In the genomic region with DNA sequence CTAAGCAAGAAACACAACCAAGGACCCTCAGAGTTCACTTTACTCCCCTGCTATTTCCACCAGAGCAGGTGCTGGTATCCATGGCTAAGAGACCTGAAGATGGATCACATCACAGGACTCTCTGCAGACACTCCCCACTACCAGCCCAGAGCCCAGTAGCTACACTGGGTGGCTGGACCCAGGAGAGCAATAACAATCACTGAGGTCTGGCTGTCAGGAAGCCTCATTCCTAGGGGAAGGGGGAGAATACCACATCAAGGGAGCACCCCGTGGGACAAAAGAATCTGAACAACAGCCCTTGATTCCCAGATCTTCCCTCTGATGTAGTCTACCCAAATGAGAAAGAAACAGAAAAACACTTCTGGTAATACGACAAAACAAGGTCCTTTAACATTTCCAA, we compare ENCODE assay signal across 22 cellular contexts. TPM values are rescaled to one million over a fixed set of nuclear protein-coding genes. Genes with fewer than 3 reads are reported as not detected.
"Had no signal": no experiment of that assay in that cellular context is flagged by ENCODE, and none has a peak within 500 bp of the region (broad histone marks: within the 10 kb centered on the region; RNA-seq: fewer than 3 reads in every experiment).

No MANE protein-coding gene starts in this region.

- H3K27me3 Mint-ChIP-seq: stimulated activated naive CD8-positive, alpha-beta T cell treated with anti-CD3 and anti-CD28 coated beads, Interleukin-15, Interleukin-2, amounts not matched to agents 100 ng/mL and 50 ng/mL, for 24 hours had no signal

- H3K4me2 ChIP-seq: smooth muscle cell had no signal

- H3K4me3 ChIP-seq: heart left ventricle, smooth muscle cell, tibial artery, upper lobe of left lung, uterus had no signal

- H3K27ac ChIP-seq: heart left ventricle, neutrophil, tibial artery, upper lobe of left lung, uterus had no signal

- H3K27ac Mint-ChIP-seq: naive thymus-derived CD4-positive, alpha-beta T cell; nephron progenitor cell; stimulated activated effector memory CD8-positive, alpha-beta T cell treated with anti-CD3 and anti-CD28 coated beads, Interleukin-12 subunit alpha, Interleukin-12 subunit beta, amount 100 ng/mL, for 72 hours; stimulated activated naive CD8-positive, alpha-beta T cell treated with anti-CD3 and anti-CD28 coated beads, Interleukin-15, Interleukin-2, amounts not matched to agents 100 ng/mL and 50 ng/mL, for 24 hours had no signal

- DNase-seq: effector memory CD4-positive, alpha-beta T cell; heart left ventricle; hippocampal formation; kidney glomerular epithelial cell; mesendoderm; naive thymus-derived CD4-positive, alpha-beta T cell; nephron progenitor cell; right cardiac atrium; stimulated activated CD4-positive, alpha-beta T cell treated with anti-CD3 and anti-CD28 coated beads, Interleukin-4, amount 100 ng/mL, for 1 hour; stimulated activated CD8-positive, alpha-beta memory T cell treated with anti-CD3 and anti-CD28 coated beads, Interleukin-4, amount 100 ng/mL, for 48 hours; tibial artery; upper lobe of left lung; uterus had no signal

- H3K9me3 ChIP-seq: neutrophil, tibial artery, upper lobe of left lung, uterus had no signal

- H3K27me3 ChIP-seq: neutrophil, upper lobe of left lung, uterus had no signal

- ATAC-seq: esophagus mucosa; heart left ventricle; naive thymus-derived CD4-positive, alpha-beta T cell; right cardiac atrium; stimulated activated effector memory CD8-positive, alpha-beta T cell treated with anti-CD3 and anti-CD28 coated beads, Interleukin-12 subunit alpha, Interleukin-12 subunit beta, amount 100 ng/mL, for 72 hours had no signal

- H3K36me3 Mint-ChIP-seq: stimulated activated effector memory CD8-positive, alpha-beta T cell treated with anti-CD3 and anti-CD28 coated beads, Interleukin-12 subunit alpha, Interleukin-12 subunit beta, amount 100 ng/mL, for 72 hours had no signal

- H3K4me1 ChIP-seq: heart left ventricle, tibial artery, upper lobe of left lung, uterus had no signal

- H3K36me3 ChIP-seq: heart left ventricle, neutrophil, tibial artery, upper lobe of left lung, uterus had no signal

- H3K4me1 Mint-ChIP-seq: naive thymus-derived CD4-positive, alpha-beta T cell; nephron progenitor cell; stimulated activated effector memory CD8-positive, alpha-beta T cell treated with anti-CD3 and anti-CD28 coated beads, Interleukin-12 subunit alpha, Interleukin-12 subunit beta, amount 100 ng/mL, for 72 hours had no signal

- H3K9me3 Mint-ChIP-seq: nephron progenitor cell; stimulated activated effector memory CD8-positive, alpha-beta T cell treated with anti-CD3 and anti-CD28 coated beads, Interleukin-12 subunit alpha, Interleukin-12 subunit beta, amount 100 ng/mL, for 72 hours; stimulated activated naive CD8-positive, alpha-beta T cell treated with anti-CD3 and anti-CD28 coated beads, Interleukin-15, Interleukin-2, amounts not matched to agents 100 ng/mL and 50 ng/mL, for 24 hours had no signal

- FAIRE-seq: endometrium, frontal cortex had no signal

- H3K4me3 Mint-ChIP-seq: naive thymus-derived CD4-positive, alpha-beta T cell; nephron progenitor cell; stimulated activated effector memory CD8-positive, alpha-beta T cell treated with anti-CD3 and anti-CD28 coated beads, Interleukin-12 subunit alpha, Interleukin-12 subunit beta, amount 100 ng/mL, for 72 hours; stimulated activated naive CD8-positive, alpha-beta T cell treated with anti-CD3 and anti-CD28 coated beads, Interleukin-15, Interleukin-2, amounts not matched to agents 100 ng/mL and 50 ng/mL, for 24 hours had no signal

RNA-seq across cellular contexts. Expression of a gene that starts 9.0 kb away (rescaled TPM):
- total RNA-seq: frontal cortex; naive thymus-derived CD4-positive, alpha-beta T cell; pulmonary artery endothelial cell; right cardiac atrium had no signal
- polyA plus RNA-seq: fibroblast of lung; heart left ventricle; naive thymus-derived CD4-positive, alpha-beta T cell; right cardiac atrium had no signal
